Comparison of ENCODE assay signal across 1 cellular context in the genomic region with DNA sequence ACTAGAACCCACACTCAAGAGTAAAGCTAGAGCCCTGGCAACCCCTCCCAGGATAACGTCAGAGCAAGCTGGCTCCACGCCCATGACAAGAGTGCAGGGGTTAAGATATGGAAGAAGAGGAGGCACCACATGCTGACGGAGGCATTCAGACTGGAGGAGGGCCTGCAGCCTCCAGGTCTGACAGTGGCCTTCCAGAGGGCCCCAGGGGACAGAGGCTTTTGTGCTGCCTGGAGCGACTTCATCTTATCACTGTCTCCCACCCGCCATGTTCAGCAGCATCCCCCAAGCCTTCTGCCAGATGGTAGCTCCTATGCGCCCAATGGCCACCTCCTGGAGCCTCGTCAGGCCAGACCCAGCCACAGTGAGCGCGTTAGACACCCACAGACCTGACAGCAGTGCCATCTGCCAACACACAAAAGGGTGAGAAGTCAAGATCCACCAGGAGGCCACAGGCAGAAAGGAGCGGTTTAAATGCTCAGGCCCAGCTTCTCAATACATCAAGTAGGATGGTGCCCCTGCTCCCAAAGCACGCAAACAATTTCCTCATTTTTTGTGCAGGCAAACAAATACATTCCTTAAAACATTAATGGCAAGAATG.
A peak's percentile ranks its signal among the peaks of the same experiment; 100 is the strongest.
TF ChIP-seq lines count a peak whose summit lies in the region.

No MANE protein-coding gene starts in this region.

TF ChIP-seq in K562, 482 proteins besides CTCF, POLR2A, EP300 and RAD21 (continued from another document and continues in another):
- TF ChIP-seq MGA (IDR thresholded peaks at IDR 0.05) (peak; percentile 76), BCL6 (CRISPR knock-in tag; IDR thresholded peaks at IDR 0.05) (no peak), CREB1 (IDR thresholded peaks at IDR 0.05) (peak; percentile 44; the same call in 1 of the 2 replicates), CREB1 (CRISPR knock-in tag; IDR thresholded peaks at IDR 0.05) (no peak), SRSF9 (IDR thresholded peaks at IDR 0.05; ENCODE audit: borderline replicate concordance, low read depth, low read length) (no peak), EGR1 (conservative IDR thresholded peaks at IDR 0.05) (0 out of 2 replicates have a peak, but pooled peaks have one; percentile 10), NCOR1 (IDR thresholded peaks at IDR 0.05) (peak; percentile 76), SRF (CRISPR knock-in tag; IDR thresholded peaks at IDR 0.05) (no peak), ZKSCAN1 (IDR thresholded peaks at IDR 0.05; ENCODE audit: low read depth, low read length) (peak; percentile 71; the same call in 1 of the 2 replicates), ZNF75A (CRISPR knock-in tag; IDR thresholded peaks at IDR 0.05) (no peak), MYNN (IDR thresholded peaks at IDR 0.05) (0 out of 2 replicates have a peak, but pooled peaks have one; percentile 48), MYNN (CRISPR knock-in tag; IDR thresholded peaks at IDR 0.05) (no peak), MXD1 (CRISPR knock-in tag; IDR thresholded peaks at IDR 0.05; ENCODE audit: borderline replicate concordance, poor library complexity, severe bottlenecking) (no peak), THAP7 (CRISPR knock-in tag; IDR thresholded peaks at IDR 0.05) (no peak), PPARD (CRISPR knock-in tag; IDR thresholded peaks at IDR 0.05) (no peak), FOXK2 (conservative IDR thresholded peaks at IDR 0.05 in 1 of 2, IDR thresholded peaks at IDR 0.05 in 1 of 2; ENCODE audit: low read depth in 2 of 2) (peak in 1 of 2 experiments; percentile 83; a peak in 2 of 4 replicates), HOXB6 (CRISPR knock-in tag; IDR thresholded peaks at IDR 0.05; ENCODE audit: borderline replicate concordance) (no peak), ZNF609 (CRISPR knock-in tag; IDR thresholded peaks at IDR 0.05; ENCODE audit: borderline replicate concordance) (no peak), ELF4 (CRISPR knock-in tag; IDR thresholded peaks at IDR 0.05) (0 out of 2 replicates have a peak, but pooled peaks have one; percentile 45), RBFOX2 (IDR thresholded peaks at IDR 0.05; ENCODE audit: low read depth, low read length) (peak; percentile 46), GTF2E2 (tag; IDR thresholded peaks at IDR 0.05) (no peak), RCOR1 (IDR thresholded peaks at IDR 0.05; ENCODE audit: borderline replicate concordance in 1 of 2, low read depth in 2 of 2, low read length in 2 of 2) (peak in 1 of 2 experiments; percentile 16; a peak in 1 of 4 replicates), TAF7 (tag; IDR thresholded peaks at IDR 0.05) (no peak), L3MBTL2 (IDR thresholded peaks at IDR 0.05) (peak; percentile 61; the same call in 1 of the 2 replicates), TOE1 (IDR thresholded peaks at IDR 0.05; ENCODE audit: borderline replicate concordance) (no peak), TOE1 (CRISPR knock-in tag; IDR thresholded peaks at IDR 0.05; ENCODE audit: borderline replicate concordance, low read depth) (no peak), SIRT6 (IDR thresholded peaks at IDR 0.05; ENCODE audit: low read depth, low read length) (no peak)
- TF ChIP-seq, protein P1, sequence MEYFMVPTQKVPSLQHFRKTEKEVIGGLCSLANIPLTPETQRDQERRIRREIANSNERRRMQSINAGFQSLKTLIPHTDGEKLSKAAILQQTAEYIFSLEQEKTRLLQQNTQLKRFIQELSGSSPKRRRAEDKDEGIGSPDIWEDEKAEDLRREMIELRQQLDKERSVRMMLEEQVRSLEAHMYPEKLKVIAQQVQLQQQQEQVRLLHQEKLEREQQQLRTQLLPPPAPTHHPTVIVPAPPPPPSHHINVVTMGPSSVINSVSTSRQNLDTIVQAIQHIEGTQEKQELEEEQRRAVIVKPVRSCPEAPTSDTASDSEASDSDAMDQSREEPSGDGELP (CRISPR knock-in tag; IDR thresholded peaks at IDR 0.05; ENCODE audit: borderline replicate concordance), result peak; percentile 64; the same call in 1 of the 2 replicates
- TF ChIP-seq, protein P2, sequence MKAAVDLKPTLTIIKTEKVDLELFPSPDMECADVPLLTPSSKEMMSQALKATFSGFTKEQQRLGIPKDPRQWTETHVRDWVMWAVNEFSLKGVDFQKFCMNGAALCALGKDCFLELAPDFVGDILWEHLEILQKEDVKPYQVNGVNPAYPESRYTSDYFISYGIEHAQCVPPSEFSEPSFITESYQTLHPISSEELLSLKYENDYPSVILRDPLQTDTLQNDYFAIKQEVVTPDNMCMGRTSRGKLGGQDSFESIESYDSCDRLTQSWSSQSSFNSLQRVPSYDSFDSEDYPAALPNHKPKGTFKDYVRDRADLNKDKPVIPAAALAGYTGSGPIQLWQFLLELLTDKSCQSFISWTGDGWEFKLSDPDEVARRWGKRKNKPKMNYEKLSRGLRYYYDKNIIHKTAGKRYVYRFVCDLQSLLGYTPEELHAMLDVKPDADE (conservative IDR thresholded peaks at IDR 0.05; ENCODE audit: control insufficient read depth, low read depth, low read length), result 0 out of 2 replicates have a peak, but pooled peaks have one; percentile 46
- TF ChIP-seq, protein P3, sequence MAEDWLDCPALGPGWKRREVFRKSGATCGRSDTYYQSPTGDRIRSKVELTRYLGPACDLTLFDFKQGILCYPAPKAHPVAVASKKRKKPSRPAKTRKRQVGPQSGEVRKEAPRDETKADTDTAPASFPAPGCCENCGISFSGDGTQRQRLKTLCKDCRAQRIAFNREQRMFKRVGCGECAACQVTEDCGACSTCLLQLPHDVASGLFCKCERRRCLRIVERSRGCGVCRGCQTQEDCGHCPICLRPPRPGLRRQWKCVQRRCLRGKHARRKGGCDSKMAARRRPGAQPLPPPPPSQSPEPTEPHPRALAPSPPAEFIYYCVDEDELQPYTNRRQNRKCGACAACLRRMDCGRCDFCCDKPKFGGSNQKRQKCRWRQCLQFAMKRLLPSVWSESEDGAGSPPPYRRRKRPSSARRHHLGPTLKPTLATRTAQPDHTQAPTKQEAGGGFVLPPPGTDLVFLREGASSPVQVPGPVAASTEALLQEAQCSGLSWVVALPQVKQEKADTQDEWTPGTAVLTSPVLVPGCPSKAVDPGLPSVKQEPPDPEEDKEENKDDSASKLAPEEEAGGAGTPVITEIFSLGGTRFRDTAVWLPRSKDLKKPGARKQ (CRISPR knock-in tag; IDR thresholded peaks at IDR 0.05), result no peak
